In the genomic region with DNA sequence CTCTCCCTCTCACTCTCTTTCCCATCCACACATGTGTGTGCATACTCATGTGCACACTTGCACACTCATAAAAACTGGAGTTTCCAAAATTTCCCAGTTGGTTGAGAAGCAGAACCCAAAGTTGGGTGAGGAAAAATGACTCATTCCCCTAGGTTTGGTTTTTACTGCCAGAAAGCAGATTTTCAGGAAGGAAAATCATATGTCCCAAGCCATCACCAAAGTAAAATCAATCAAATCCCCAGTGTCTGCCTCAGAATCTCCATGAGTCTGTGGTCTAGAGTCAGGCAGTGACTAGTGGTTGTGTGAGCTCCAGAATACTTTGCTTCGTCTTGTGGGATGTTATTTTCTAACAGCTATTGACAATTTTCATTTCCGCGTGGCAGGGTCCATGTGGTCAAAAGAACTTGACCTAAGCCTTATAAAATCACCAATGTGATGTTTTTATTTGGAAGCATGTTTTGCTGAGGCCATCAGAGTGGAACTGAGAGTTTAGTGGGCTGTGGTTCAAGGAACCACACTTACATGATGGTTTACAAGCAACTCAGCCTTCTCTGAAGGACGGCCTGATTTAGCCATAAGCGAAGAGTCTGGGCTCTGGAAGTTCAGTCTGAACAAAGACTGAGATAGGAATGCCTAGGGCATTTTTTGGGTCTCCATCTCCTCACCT, we compare ENCODE assay signal across 13 cellular contexts.
DNase-seq lines count a peak whose midpoint lies in the region; ATAC-seq and TF ChIP-seq lines count a peak whose summit lies in the region.
"Had no signal": no experiment of that assay in that cellular context is flagged by ENCODE, and none has a peak within 500 bp of the region (broad histone marks: within the 10 kb centered on the region; RNA-seq: fewer than 3 reads in every experiment).

No MANE protein-coding gene starts in this region.

- no peak overlapping the region for H3K9ac ChIP-seq in colonic mucosa (ENCODE audit: low read depth in 2 of 2, low read length in 2 of 2)

- no peak for ATAC-seq in HG02938 (IDR thresholded peaks at IDR 0.05; ENCODE audit: unreplicated experiment)

- H3K4me3 ChIP-seq in AG04450 (ENCODE audit: low read depth, low read length) (no peak overlapping the region), GM12865 (ENCODE audit: low read depth, low read length) (no peak overlapping the region), colonic mucosa (no peak overlapping the region)
- H3K4me3 ChIP-seq: adrenal gland, SJCRH30 had no signal

- TF ChIP-seq CTCF in AG04450 (IDR thresholded peaks at IDR 0.05; ENCODE audit: low read depth, low read length) (no peak), GM12865 (IDR thresholded peaks at IDR 0.05; ENCODE audit: insufficient read depth, low read depth, low read length, missing control alignments) (no peak), colonic mucosa (IDR thresholded peaks at IDR 0.05) (no peak)

- intact Hi-C loops in colonic mucosa (cut with DNase I) = no loop called here

- no peaks in the 10 kb centered on the region for H3K27me3 ChIP-seq in AG04450 (ENCODE audit: control insufficient read depth, insufficient read depth, low read length)
- no peaks in the 10 kb centered on the region for H3K27me3 ChIP-seq in colonic mucosa
- H3K27me3 ChIP-seq: adrenal gland, SJCRH30 had no signal

- H3K36me3 ChIP-seq in colonic mucosa = no peaks in the 10 kb centered on the region
- H3K36me3 ChIP-seq: adrenal gland, SJCRH30 had no signal

- H3K4me1 ChIP-seq in colonic mucosa = no peaks in the 10 kb centered on the region
- H3K4me1 ChIP-seq: adrenal gland had no signal

- no peak for DNase-seq in AG04450 (ENCODE audit: low read depth, low spot score)
- peak; percentile 48 for DNase-seq in GM12865 (ENCODE audit: low read depth)
- peak; percentile 19 for DNase-seq in amniotic epithelial cell (ENCODE audit: low read depth)
- DNase-seq in myocyte (ENCODE audit: low read depth) = peak; percentile 50
- DNase-seq in central memory CD4-positive, alpha-beta T cell = no peak
- DNase-seq in colonic mucosa = no peak
- no peak for DNase-seq in nucleus accumbens (lab: John Stamatoyannopoulos, UW)
- DNase-seq: activated CD4-positive, alpha-beta T cell treated with anti-CD3 and anti-CD28 coated beads for 1 hour; adrenal gland; midbrain; NCI-H345; SJCRH30 had no signal

- H3K9me3 ChIP-seq in AG04450 (ENCODE audit: control insufficient read depth, insufficient read depth, low read length) (no peaks in the 10 kb centered on the region), colonic mucosa (no peaks in the 10 kb centered on the region)
- H3K9me3 ChIP-seq: adrenal gland, SJCRH30 had no signal

- CTCF ChIA-PET in AG04450 (lab: Charles Lee) = interaction anchor here (0.5 to 0.7 kb wide), 2 partner anchors 7 to 26 kb away, joined by 3 to 4 read pairs; no protein-coding TSS in a partner anchor

- POLR2A ChIA-PET in AG04450 (lab: Yijun Ruan, JAX) = no interaction called here

- H3K27ac ChIP-seq in AG04450 (ENCODE audit: low read depth, low read length) = peak overlapping the region; percentile 100
- no peak overlapping the region for H3K27ac ChIP-seq in colonic mucosa

Comparison
In these comparisons a context has a peak if more than half of its experiments do, and no peak if none do; other contexts are left out.
1. DNase-seq: peak in GM12865 (single experiment), amniotic epithelial cell (single experiment) and myocyte (single experiment); none in AG04450 (single experiment), central memory CD4-positive, alpha-beta T cell (single experiment), colonic mucosa (single experiment) and nucleus accumbens (0 of 56).